ENCODE assay signal across 8 cellular contexts in genomic region chr7:148697950-148698396, GRCh38. TPM values are rescaled to one million over a fixed set of nuclear protein-coding genes. Genes with fewer than 3 reads are reported as not detected.
DNase-seq lines count a peak whose midpoint lies in the region; ATAC-seq and TF ChIP-seq lines count a peak whose summit lies in the region.

No MANE protein-coding gene starts in this region.

- CTCF ChIA-PET in Caco-2 (lab: Charles Lee) = no interaction called here
- CTCF ChIA-PET in RWPE1 (lab: Yijun Ruan, JAX) = no interaction called here

- H3K4me3 Mint-ChIP-seq in Caco-2 (ENCODE audit: unreplicated experiment) = peak overlapping the region; percentile 81
- H3K4me3 Mint-ChIP-seq in effector memory CD8-positive, alpha-beta T cell = peak overlapping the region; percentile 88 to 91
- peak overlapping the region; percentile 94 for H3K4me3 Mint-ChIP-seq in neural crest cell

- H3K27me3 ChIP-seq in Caco-2 (replicated peaks; ENCODE audit: control insufficient read depth, insufficient read depth, low read length) = no peaks in the 10 kb centered on the region

- no peaks in the 10 kb centered on the region for H3K27me3 Mint-ChIP-seq in Caco-2 (ENCODE audit: insufficient read depth, unreplicated experiment)
- H3K27me3 Mint-ChIP-seq in effector memory CD8-positive, alpha-beta T cell = no peaks in the 10 kb centered on the region
- no peaks in the 10 kb centered on the region for H3K27me3 Mint-ChIP-seq in neural crest cell (ENCODE audit: low read depth)

- POLR2A ChIA-PET in Caco-2 (lab: Charles Lee) (interaction anchor here (0.5 to 1.3 kb wide), 5 partner anchors 11 to 308 kb away, joined by 3 to 6 read pairs (median 3); no protein-coding TSS in a partner anchor), RWPE1 (lab: Yijun Ruan, JAX; ENCODE audit: low non-redundant PET) (no interaction called here)

- peaks cover 21% of the 10 kb centered on the region for H3K4me1 ChIP-seq in Caco-2

- H3K36me3 ChIP-seq in Caco-2 (ENCODE audit: control insufficient read depth, insufficient read depth, low read length) = no peaks in the 10 kb centered on the region

- H3K27ac Mint-ChIP-seq in Caco-2 (ENCODE audit: unreplicated experiment) = peak overlapping the region; percentile 60
- peak overlapping the region; percentile 84 to 93 for H3K27ac Mint-ChIP-seq in effector memory CD8-positive, alpha-beta T cell
- H3K27ac Mint-ChIP-seq in neural crest cell (ENCODE audit: unreplicated experiment) = peak overlapping the region; percentile 36

- intact Hi-C loops in Caco-2 (cut with micrococcal nuclease; ENCODE audit: unreplicated experiment) = loop anchor here (2.0 to 10.0 kb wide), 3 partner anchors 123 to 196 kb away; partner anchors contain the start of gene EZH2

- H3K27ac ChIP-seq in RWPE1 = peak overlapping the region; percentile 93

- no TSS peak for BruUV-seq in Caco-2 (replicated peaks; lab: Mats Ljungman, UMichigan)

- ATAC-seq in GM21737 (IDR thresholded peaks at IDR 0.05; ENCODE audit: unreplicated experiment) = peak; percentile 1
- peak; percentile 4 for ATAC-seq in effector memory CD8-positive, alpha-beta T cell (replicated peaks)
- ATAC-seq in HG03108 (IDR thresholded peaks at IDR 0.05; ENCODE audit: unreplicated experiment) = no peak
- ATAC-seq in HG03378 (IDR thresholded peaks at IDR 0.05; ENCODE audit: unreplicated experiment) = no peak

- H3K4me1 Mint-ChIP-seq in Caco-2 (ENCODE audit: low read depth, unreplicated experiment) (peaks cover 29% of the 10 kb centered on the region), neural crest cell (peaks cover 47% of the 10 kb centered on the region)
- H3K4me1 Mint-ChIP-seq in effector memory CD8-positive, alpha-beta T cell (ENCODE audit: low read depth in 2 of 2) = peaks cover 33 to 48% of the 10 kb centered on the region in 2 donors

- TF ChIP-seq CTCF in Caco-2 (IDR thresholded peaks at IDR 0.05; ENCODE audit: insufficient read depth in 1 of 2, low read depth in 1 of 2, low read length in 1 of 2, severe bottlenecking in 1 of 2, unreplicated experiment in 1 of 2) = no peak
- no peak for TF ChIP-seq CTCF in RWPE1 (conservative IDR thresholded peaks at IDR 0.05; ENCODE audit: low read depth)
- no peak for TF ChIP-seq CTCF in neural crest cell (conservative IDR thresholded peaks at IDR 0.05)

- H3K9me3 Mint-ChIP-seq in Caco-2 (ENCODE audit: unreplicated experiment) = no peaks in the 10 kb centered on the region
- H3K9me3 Mint-ChIP-seq in effector memory CD8-positive, alpha-beta T cell = no peaks in the 10 kb centered on the region
- H3K9me3 Mint-ChIP-seq in neural crest cell = no peaks in the 10 kb centered on the region

- H3K4me3 ChIP-seq in Caco-2 (ENCODE audit: low read depth, low read length) = peak overlapping the region; percentile 88

- H3K36me3 Mint-ChIP-seq in Caco-2 (ENCODE audit: insufficient read depth, unreplicated experiment) = peaks cover 18% of the 10 kb centered on the region
- peaks cover 17% of the 10 kb centered on the region for H3K36me3 Mint-ChIP-seq in effector memory CD8-positive, alpha-beta T cell (ENCODE audit: insufficient read depth)
- no peaks in the 10 kb centered on the region for H3K36me3 Mint-ChIP-seq in neural crest cell (ENCODE audit: low read depth)

- H3K9me3 ChIP-seq in Caco-2 = no peaks in the 10 kb centered on the region

- no peak for DNase-seq in Caco-2
- no peak for DNase-seq in RWPE1 (ENCODE audit: low spot score)
- peak in 1 of 3 experiments; percentile 21 for DNase-seq in effector memory CD8-positive, alpha-beta T cell
- no peak for DNase-seq in neural crest cell (ENCODE audit: low read depth, low spot score)
- no peak for DNase-seq in germinal center (ENCODE audit: low spot score)

RNA-seq across cellular contexts. Expression of gene CUL1, which starts 0.7 kb away (rescaled TPM):
- total RNA-seq in Caco-2 (2022) = 66.6 and 71.9 TPM in 2 replicates
- total RNA-seq in neural crest cell = 70.0 and 72.8 TPM in 2 replicates

Comparison
In these comparisons a context has a peak if more than half of its experiments do, and no peak if none do; other contexts are left out.
1. H3K27ac Mint-ChIP-seq: peak in every context shown above with its lines; median percentile 88 in effector memory CD8-positive, alpha-beta T cell; 60 in Caco-2; 36 in neural crest cell.
2. ATAC-seq: peak in GM21737 (single experiment) and effector memory CD8-positive, alpha-beta T cell (single experiment); none in HG03108 (single experiment) and HG03378 (single experiment).
3. Peak in every context shown above with its lines, with median percentiles within 50 percentile points of each other: H3K4me3 Mint-ChIP-seq.